ENCODE assay signal across 19 cellular contexts in genomic region chr4:159160242-159160641, GRCh38. TPM values are rescaled to one million over a fixed set of nuclear protein-coding genes. Genes with fewer than 3 reads are reported as not detected.
DNase-seq lines count a peak whose midpoint lies in the region; ATAC-seq and TF ChIP-seq lines count a peak whose summit lies in the region.
"Had no signal": no experiment of that assay in that cellular context is flagged by ENCODE, and none has a peak within 500 bp of the region (broad histone marks: within the 10 kb centered on the region; RNA-seq: fewer than 3 reads in every experiment).

No MANE protein-coding gene starts in this region.

- no peaks in the 10 kb centered on the region for H3K9me3 ChIP-seq in adrenal gland (replicated peaks in 1 of 3)

- intact Hi-C loops in adrenal gland (cut with DNase I) = no loop called here

- DNase-seq in AG09319 (ENCODE audit: extremely low read depth, low read depth) (peak; percentile 16), EH (ENCODE audit: low read depth) (peak; percentile 48), fibroblast of the aortic adventitia (ENCODE audit: low read depth) (peak; percentile 39), NCI-H1105 treated with DMSO at 0.1 percent for 48 hours (lab: John Stamatoyannopoulos, UW) (no peak), germinal center (ENCODE audit: low spot score) (no peak), adrenal gland (no peak)
- DNase-seq: C1 segment of cervical spinal cord; DMS79 treated with DMSO at 0.1 percent for 48 hours; GDM1; NCI-H1694 treated with DMSO at 0.1 percent for 48 hours; NCI-H2107; NCI-H2227 treated with DMSO at 0.1 percent for 48 hours; NCI-H524 treated with DMSO at 0.1 percent for 48 hours; NK-92 treated with Interleukin-12 subunit alpha and Interleukin-12 subunit beta, amount 100 ng/mL, for 24 hours; SIG-M5; SW 1271 had no signal

- no peak overlapping the region for H3K27ac ChIP-seq in adrenal gland
- H3K27ac ChIP-seq: KMS-11 had no signal

- TF ChIP-seq CTCF in AG09319 (IDR thresholded peaks at IDR 0.05; ENCODE audit: low read depth, low read length) = no peak
- no peak for TF ChIP-seq CTCF in fibroblast of the aortic adventitia (IDR thresholded peaks at IDR 0.05; ENCODE audit: insufficient read depth, low read length)
- TF ChIP-seq CTCF in adrenal gland (IDR thresholded peaks at IDR 0.05) = no peak

- no peak for TF ChIP-seq POLR2A in adrenal gland (IDR thresholded peaks at IDR 0.05)

- peaks cover 0 to 13% of the 10 kb centered on the region in 2 donors for H3K4me1 ChIP-seq in adrenal gland (replicated peaks in 1 of 2)

- 89 to 100% (median 98%) methylated on average over 1 of the region's 1 CpG for WGBS in adrenal gland, 4 donors

- no peaks in the 10 kb centered on the region for H3K27me3 ChIP-seq in adrenal gland

- no peaks in the 10 kb centered on the region for H3K36me3 ChIP-seq in adrenal gland (replicated peaks in 1 of 2)

- ATAC-seq in SK-N-SH treated with all-trans-retinoic acid at 6 μM for 48 hours (peak; percentile 84), GM21381 (IDR thresholded peaks at IDR 0.05; ENCODE audit: unreplicated experiment) (no peak)

- H3K4me3 ChIP-seq in fibroblast of the aortic adventitia (ENCODE audit: low read depth, low read length) (no peak overlapping the region), adrenal gland (no peak overlapping the region)

TF ChIP-seq in SK-N-SH treated with all-trans-retinoic acid at 6 μM for 48 hours, 23 proteins besides CTCF, POLR2A, EP300 and RAD21:
- TF ChIP-seq ZC3H10 (CRISPR knock-in tag; IDR thresholded peaks at IDR 0.05) (no peak), GLIS3 (CRISPR knock-in tag; IDR thresholded peaks at IDR 0.05) (no peak), POU6F1 (CRISPR knock-in tag; IDR thresholded peaks at IDR 0.05; ENCODE audit: borderline replicate concordance, low read depth) (no peak), PATZ1 (CRISPR knock-in tag; IDR thresholded peaks at IDR 0.05; ENCODE audit: borderline replicate concordance) (no peak), ESRRG (CRISPR knock-in tag; IDR thresholded peaks at IDR 0.05) (no peak), PPARA (CRISPR knock-in tag; IDR thresholded peaks at IDR 0.05; ENCODE audit: borderline replicate concordance) (no peak), ZFP3 (CRISPR knock-in tag; IDR thresholded peaks at IDR 0.05) (no peak), RARB (CRISPR knock-in tag; IDR thresholded peaks at IDR 0.05) (no peak), CSDC2 (CRISPR knock-in tag; IDR thresholded peaks at IDR 0.05) (no peak), CSRNP3 (CRISPR knock-in tag; IDR thresholded peaks at IDR 0.05) (no peak), TSHZ2 (CRISPR knock-in tag; IDR thresholded peaks at IDR 0.05) (peak; percentile 66; the same call in 1 of the 2 replicates), OSR1 (CRISPR knock-in tag; IDR thresholded peaks at IDR 0.05) (no peak), ZNF565 (CRISPR knock-in tag; conservative IDR thresholded peaks at IDR 0.05; ENCODE audit: low read depth) (no peak), SNAI2 (CRISPR knock-in tag; IDR thresholded peaks at IDR 0.05) (0 out of 2 replicates have a peak, but pooled peaks have one; percentile 38), CREB5 (CRISPR knock-in tag; IDR thresholded peaks at IDR 0.05; ENCODE audit: low read depth) (no peak), ZNF70 (CRISPR knock-in tag; IDR thresholded peaks at IDR 0.05) (no peak), ARNTL (CRISPR knock-in tag; IDR thresholded peaks at IDR 0.05; ENCODE audit: borderline replicate concordance, low read depth) (no peak), BACH2 (CRISPR knock-in tag; IDR thresholded peaks at IDR 0.05; ENCODE audit: borderline replicate concordance) (no peak), TCF4 (CRISPR knock-in tag; IDR thresholded peaks at IDR 0.05; ENCODE audit: borderline replicate concordance) (peak; percentile 95), ZFP30 (CRISPR knock-in tag; IDR thresholded peaks at IDR 0.05) (no peak)
TF ChIP-seq in SK-N-SH treated with all-trans-retinoic acid at 6 μM for 48 hours: peak in this region for 3.

RNA-seq across cellular contexts. Expression of gene RAPGEF2, which starts 57.4 kb away (rescaled TPM):
- total RNA-seq in fibroblast of the aortic adventitia (ENCODE audit: low replicate concordance) (25.7 and 44.0 TPM in 2 replicates), adrenal gland (10 to 100 TPM; 19.1 to 53.9 (median 27.5) TPM)
- polyA plus RNA-seq in adrenal gland = 10 to 100 TPM in 1 of 3 donors, 1 to 10 TPM in 2; 5.2 to 19.4 (median 7.1) TPM

Comparison
In these comparisons a context has a peak if more than half of its experiments do, and no peak if none do; other contexts are left out.
1. DNase-seq: peak in AG09319 (single experiment), EH (single experiment) and fibroblast of the aortic adventitia (single experiment); none in NCI-H1105 treated with DMSO at 0.1 percent for 48 hours (single experiment), germinal center (single experiment) and adrenal gland (0 of 7).